In genomic region chr10:37865264-37865663, GRCh38 we compare ENCODE assay signal across 22 cellular contexts. TPM values are rescaled to one million over a fixed set of nuclear protein-coding genes. Genes with fewer than 3 reads are reported as not detected.
DNase-seq lines count a peak whose midpoint lies in the region; ATAC-seq, FAIRE-seq and TF ChIP-seq lines count a peak whose summit lies in the region.
"Had no signal": no experiment of that assay in that cellular context is flagged by ENCODE, and none has a peak within 500 bp of the region (broad histone marks: within the 10 kb centered on the region; RNA-seq: fewer than 3 reads in every experiment).

No MANE protein-coding gene starts in this region.

- DNase-seq in HFFc6 = peak; percentile 1
- DNase-seq in K562 (ENCODE audit: extremely low read depth in 1 of 4, low spot score in 3 of 4) = no peak
- DNase-seq in renal cortical epithelial cell (ENCODE audit: low read depth) = peak; percentile 60
- no peak for DNase-seq in effector memory CD8-positive, alpha-beta T cell
- no peak for DNase-seq in NCI-H446 treated with DMSO at 0.1 percent for 48 hours (lab: John Stamatoyannopoulos, UW)
- no peak for DNase-seq in AG20443 (ENCODE audit: low spot score)
- DNase-seq: ACHN, AML-193, DMS79, HCEC 1CT, NCI-H1092 treated with DMSO at 0.1 percent for 48 hours, NCI-H146, NCI-H2081, NCI-H2171 treated with DMSO at 0.1 percent for 48 hours, NCI-H446, NCI-H748 treated with DMSO at 0.1 percent for 48 hours, PC-9 had no signal

- H3K36me3 ChIP-seq in OCI-LY1 (ENCODE audit: insufficient read depth, low read length) = no peaks in the 10 kb centered on the region
- H3K36me3 ChIP-seq in K562 (ENCODE audit: control insufficient read depth, insufficient read depth, low read length) = no peaks in the 10 kb centered on the region

- H4K20me1 ChIP-seq in OCI-LY1 (ENCODE audit: insufficient read depth, low read length) (no peaks in the 10 kb centered on the region), K562 (replicated peaks; ENCODE audit: control insufficient read depth, insufficient read depth, low read length) (no peaks in the 10 kb centered on the region)

- BruUV-seq in K562 (replicated peaks; lab: Mats Ljungman, UMichigan) = no TSS peak

- H3K9ac ChIP-seq in OCI-LY1 (ENCODE audit: low read length) (no peak overlapping the region), K562 (ENCODE audit: insufficient read depth in 1 of 2, low read depth in 2 of 2, low read length in 2 of 2) (no peak overlapping the region)
- H3K9ac ChIP-seq: KMS-11 had no signal

- H3K9me3 Mint-ChIP-seq in HFFc6 = peaks cover 4% of the 10 kb centered on the region
- no peaks in the 10 kb centered on the region for H3K9me3 Mint-ChIP-seq in effector memory CD8-positive, alpha-beta T cell

- no peaks in the 10 kb centered on the region; the same call in none of the 2 replicates for H3K27me3 Mint-ChIP-seq in HFFc6 (ENCODE audit: insufficient read depth)
- H3K27me3 Mint-ChIP-seq in effector memory CD8-positive, alpha-beta T cell = no peaks in the 10 kb centered on the region

- H3K4me1 ChIP-seq in OCI-LY1 (ENCODE audit: insufficient read depth, low read length, severe bottlenecking) (peaks cover 18% of the 10 kb centered on the region), K562 (replicated peaks in 1 of 2; ENCODE audit: control insufficient read depth in 2 of 2, insufficient read depth in 2 of 2, low read length in 2 of 2) (no peaks in the 10 kb centered on the region)

- WGBS in K562 (ENCODE audit: insufficient coverage, low coverage, missing lambda C conversion rate) = 14% methylated on average over 3 of the region's 3 CpGs

- FAIRE-seq in K562 (lab: Jason Lieb, UNC) = no peak

- intact Hi-C loops in K562 (cut with micrococcal nuclease) = no loop called here

- H2AFZ ChIP-seq in OCI-LY1 (ENCODE audit: low read length) (no peak overlapping the region), K562 (ENCODE audit: low read depth, low read length) (peak overlapping the region; percentile 28; the same call in 1 of the 2 replicates)
- H2AFZ ChIP-seq: GM23338, PC-9 had no signal

- H3K9me2 ChIP-seq in OCI-LY1 (ENCODE audit: low read depth, low read length) = no peaks in the 10 kb centered on the region

- H3K27ac ChIP-seq in OCI-LY1 (ENCODE audit: low read depth, low read length, poor library complexity, severe bottlenecking) (peak overlapping the region; percentile 62), K562 (ENCODE audit: extremely low read depth, low read depth, low read length) (no peak overlapping the region; the same call in 2 of the 3 replicates)
- H3K27ac ChIP-seq: KMS-11, PC-9 had no signal

- no peaks in the 10 kb centered on the region for H3K27me3 ChIP-seq in OCI-LY1 (ENCODE audit: insufficient read depth, low read length)
- no peaks in the 10 kb centered on the region for H3K27me3 ChIP-seq in K562 (ENCODE audit: control insufficient read depth in 2 of 2, insufficient read depth in 2 of 2, low read length in 2 of 2)

- peaks cover 6% of the 10 kb centered on the region for H3K36me3 Mint-ChIP-seq in HFFc6 (ENCODE audit: low read depth)
- no peaks in the 10 kb centered on the region for H3K36me3 Mint-ChIP-seq in effector memory CD8-positive, alpha-beta T cell (ENCODE audit: insufficient read depth)
- H3K36me3 Mint-ChIP-seq: CD14-positive monocyte had no signal

- H3K4me1 Mint-ChIP-seq in HFFc6 (ENCODE audit: low read depth) = peaks cover 34% of the 10 kb centered on the region
- H3K4me1 Mint-ChIP-seq in effector memory CD8-positive, alpha-beta T cell (ENCODE audit: low read depth in 2 of 2) = no peaks in the 10 kb centered on the region
- H3K4me1 Mint-ChIP-seq: GM23338 had no signal

- no peak overlapping the region for H3K4me2 ChIP-seq in OCI-LY1 (ENCODE audit: low read length)
- no peak overlapping the region for H3K4me2 ChIP-seq in K562 (ENCODE audit: insufficient read depth, low read length)
- H3K4me2 ChIP-seq: GM23338, KMS-11, PC-9 had no signal

- TF ChIP-seq CTCF in HFFc6 (IDR thresholded peaks at IDR 0.05) (no peak), OCI-LY1 (IDR thresholded peaks at IDR 0.05; ENCODE audit: low read length) (no peak), K562 (IDR thresholded peaks at IDR 0.05 in 2 of 3, conservative IDR thresholded peaks at IDR 0.05 in 1 of 3; ENCODE audit: insufficient read depth in 2 of 3, low read depth in 1 of 3, low read length in 3 of 3) (no peak)

- H3K9me3 ChIP-seq in OCI-LY1 (ENCODE audit: low read length) (no peaks in the 10 kb centered on the region), K562 (replicated peaks; ENCODE audit: control insufficient read depth, insufficient read depth, low read depth, low read length) (no peaks in the 10 kb centered on the region)

- H3F3A ChIP-seq in OCI-LY1 (ENCODE audit: insufficient read depth, low read length) = no peaks in the 10 kb centered on the region

- ATAC-seq in K562 = 0 out of 3 replicates have a peak, but pooled peaks have one; percentile 46
- ATAC-seq in effector memory CD8-positive, alpha-beta T cell (replicated peaks) = no peak
- ATAC-seq: GM23338 had no signal

- H3K4me3 ChIP-seq in OCI-LY1 (ENCODE audit: low read depth, low read length, poor library complexity, severe bottlenecking) (no peak overlapping the region), K562 (no peak overlapping the region)
- H3K4me3 ChIP-seq: GM23338, PC-9 had no signal

- CTCF ChIA-PET in K562 (lab: Yijun Ruan, JAX; ENCODE audit: low intra/inter-chr PET ratio) = no interaction called here

- TF ChIP-seq POLR2A in K562 (conservative IDR thresholded peaks at IDR 0.05) = no peak

- no peak overlapping the region for H3K27ac Mint-ChIP-seq in HFFc6
- no peak overlapping the region for H3K27ac Mint-ChIP-seq in effector memory CD8-positive, alpha-beta T cell
- H3K27ac Mint-ChIP-seq: CD14-positive monocyte; GM23338; T-helper 1 cell treated with Interleukin-12 subunit alpha and Interleukin-12 subunit beta and Interleukin-4 antibody, amounts not matched to agents 30 μg/mL and 1 μg/mL, for 36 hours had no signal

- TF ChIP-seq RAD21 in K562 (CRISPR knock-in tag; conservative IDR thresholded peaks at IDR 0.05 in 1 of 2, IDR thresholded peaks at IDR 0.05 in 1 of 2) = no peak

- H3K4me3 Mint-ChIP-seq in HFFc6 = no peak overlapping the region
- H3K4me3 Mint-ChIP-seq in effector memory CD8-positive, alpha-beta T cell = no peak overlapping the region
- H3K4me3 Mint-ChIP-seq: CD14-positive monocyte; GM23338; T-helper 1 cell treated with Interleukin-12 subunit alpha and Interleukin-12 subunit beta and Interleukin-4 antibody, amounts not matched to agents 30 μg/mL and 1 μg/mL, for 36 hours had no signal

- no peaks in the 10 kb centered on the region for H3K9me1 ChIP-seq in K562 (ENCODE audit: control insufficient read depth, insufficient read depth, low read length)

- in situ Hi-C loops in K562 (cut with MboI) = no loop called here

- no peak for TF ChIP-seq EP300 in K562 (IDR thresholded peaks at IDR 0.05; ENCODE audit: low read length)

- POLR2A ChIA-PET in K562 (lab: Yijun Ruan, JAX) = no interaction called here

- H3K79me2 ChIP-seq in OCI-LY1 (ENCODE audit: insufficient read depth, low read length) (no peaks in the 10 kb centered on the region), K562 (ENCODE audit: control insufficient read depth, insufficient read depth, low read length) (no peaks in the 10 kb centered on the region)

TF ChIP-seq in K562, 482 proteins besides CTCF, POLR2A, EP300 and RAD21 (continues in another document):
- TF ChIP-seq IRF9 (tag; IDR thresholded peaks at IDR 0.05) (no peak), MXD1 (CRISPR knock-in tag; IDR thresholded peaks at IDR 0.05; ENCODE audit: borderline replicate concordance, poor library complexity, severe bottlenecking) (no peak), FOXJ3 (CRISPR knock-in tag; IDR thresholded peaks at IDR 0.05) (no peak), ZBTB1 (CRISPR knock-in tag; IDR thresholded peaks at IDR 0.05; ENCODE audit: borderline replicate concordance, low read depth) (no peak), ZNF785 (CRISPR knock-in tag; IDR thresholded peaks at IDR 0.05) (no peak), ZNF431 (CRISPR knock-in tag; IDR thresholded peaks at IDR 0.05) (no peak), GTF2E2 (tag; IDR thresholded peaks at IDR 0.05) (no peak), MECOM (CRISPR knock-in tag; IDR thresholded peaks at IDR 0.05) (no peak), KAT7 (CRISPR knock-in tag; IDR thresholded peaks at IDR 0.05; ENCODE audit: borderline replicate concordance) (no peak), CBFB (CRISPR knock-in tag; IDR thresholded peaks at IDR 0.05) (no peak)

RNA-seq across cellular contexts. Expression of gene ZNF248, which starts 7.9 kb away (rescaled TPM):
- total RNA-seq in HFFc6 (2021; fragmentation: NEBNext Ultra II Directional; extraction: Animal tissue kit (Norgen Biotek cat#: 25700)) = 1 to 10 TPM; 3.9 to 6.3 (median 5.2) TPM
- total RNA-seq in K562 (2011; cell fraction: chromatin; rRNA removed; ENCODE audit: low replicate concordance) = 20.6 and 40.6 TPM in 2 replicates
- total RNA-seq in K562 (2011; cell fraction: nucleolus; rRNA removed) = 10.2 and 11.1 TPM in 2 replicates
- total RNA-seq in K562 (2011; cell fraction: nucleoplasm; rRNA removed) = 28.7 and 51.4 TPM in 2 replicates
- total RNA-seq in K562 (2014; rRNA removed) = 6.1 and 6.8 TPM in 2 replicates
- total RNA-seq in K562 (2014; rRNA removed; fragmentation: Illumina TruSeq; extraction: Trizol) = 9.4 and 10.5 TPM in 2 replicates
- 10.4 and 10.9 TPM in 2 replicates for total RNA-seq in K562 (2015; rRNA removed; fragmentation: Illumina TruSeq; extraction: Trizol)
- 5.6 and 7.0 TPM in 2 replicates for total RNA-seq in K562 (2021)
- polyA plus RNA-seq in K562 (2011; rRNA removed) = 12.7 and 16.7 TPM in 2 replicates
- polyA plus RNA-seq in K562 (2011; cell fraction: cytosol; rRNA removed) = 5.0 and 7.9 TPM in 2 replicates
- 31.1 and 53.7 TPM in 2 replicates for polyA plus RNA-seq in K562 (2011; cell fraction: nucleus; rRNA removed)
- polyA plus RNA-seq in K562 (2012) = 7.0 and 9.1 TPM in 2 replicates
- 9.7 and 10.2 TPM in 2 replicates for polyA plus RNA-seq in K562 (2014; fragmentation: Illumina TruSeq; extraction: Trizol)
- 1 to 10 TPM; 4.5 to 5.0 TPM for polyA plus RNA-seq in K562 (2014; fragmentation: Nextera tagmentation; extraction: Ambion mirVana)
- 16.5 and 18.1 TPM in 2 replicates for polyA plus RNA-seq in K562 (2014; rRNA removed)
- 10.6 and 18.4 TPM in 2 replicates for polyA minus RNA-seq in K562 (2011; rRNA and poly(A)+ RNA removed)
- polyA minus RNA-seq in K562 (2011; cell fraction: cytosol; rRNA and poly(A)+ RNA removed) = 3.9 and 4.7 TPM in 2 replicates
- polyA minus RNA-seq in K562 (2011; cell fraction: nucleus; rRNA and poly(A)+ RNA removed) = 11.3 and 23.8 TPM in 2 replicates
- total RNA-seq in renal cortical epithelial cell = 12.5 and 49.0 TPM in 2 replicates

Comparison
In these comparisons a context has a peak if more than half of its experiments do, and no peak if none do; other contexts are left out.
1. DNase-seq: peak in HFFc6 (single experiment) and renal cortical epithelial cell (single experiment); none in K562 (0 of 4), effector memory CD8-positive, alpha-beta T cell (0 of 3), NCI-H446 treated with DMSO at 0.1 percent for 48 hours (single experiment) and AG20443 (single experiment).